ENCODE assay signal across 8 cellular contexts in genomic region chr1:25695066-25695990, GRCh38.
DNase-seq lines count a peak whose midpoint lies in the region; ATAC-seq and TF ChIP-seq lines count a peak whose summit lies in the region.

No MANE protein-coding gene starts in this region.

- H3K4me1 Mint-ChIP-seq in Calu3 (ENCODE audit: low read depth, unreplicated experiment), result no peaks in the 10 kb centered on the region
- H3K4me1 Mint-ChIP-seq in naive thymus-derived CD4-positive, alpha-beta T cell, result peaks cover 29 to 88% (median 71%) of the 10 kb centered on the region in 7 donors
- H3K4me1 Mint-ChIP-seq in T-helper 2 cell treated with Interferon-gamma antibody and Interleukin-4, amounts not matched to agents 5 μg/mL and 100 μg/mL, for 36 hours (ENCODE audit: low read depth), result peaks cover 18% of the 10 kb centered on the region

- H3K4me3 ChIP-seq in naive thymus-derived CD4-positive, alpha-beta T cell (ENCODE audit: low read length), result no peak overlapping the region

- no peaks in the 10 kb centered on the region for H3K36me3 Mint-ChIP-seq in Calu3 (ENCODE audit: insufficient read depth, unreplicated experiment)
- H3K36me3 Mint-ChIP-seq in naive thymus-derived CD4-positive, alpha-beta T cell, result peaks cover 0 to 16% (median 5%) of the 10 kb centered on the region in 5 donors
- H3K36me3 Mint-ChIP-seq in T-helper 2 cell treated with Interferon-gamma antibody and Interleukin-4, amounts not matched to agents 5 μg/mL and 100 μg/mL, for 36 hours (ENCODE audit: low read depth), result no peaks in the 10 kb centered on the region

- peaks cover 0 to 21% (median 0%) of the 10 kb centered on the region in 3 experiments for H3K36me3 ChIP-seq in naive thymus-derived CD4-positive, alpha-beta T cell (ENCODE audit: control insufficient read depth in 2 of 3, insufficient read depth in 3 of 3, low read length in 3 of 3)

- no TSS peak for BruUV-seq in Calu3 (replicated peaks; lab: Mats Ljungman, UMichigan)

- POLR2A ChIA-PET in naive thymus-derived CD4-positive, alpha-beta T cell (lab: Charles Lee), result interaction anchor here (0.6 to 2.9 kb wide), 3 partner anchors 11 to 68 kb away, joined by 3 to 10 read pairs (median 3); no protein-coding TSS in a partner anchor

- no peaks in the 10 kb centered on the region for H3K9me3 Mint-ChIP-seq in Calu3 (ENCODE audit: low read depth, unreplicated experiment)
- peaks cover 0 to 2% (median 0%) of the 10 kb centered on the region in 11 donors for H3K9me3 Mint-ChIP-seq in naive thymus-derived CD4-positive, alpha-beta T cell
- H3K9me3 Mint-ChIP-seq in T-helper 2 cell treated with Interferon-gamma antibody and Interleukin-4, amounts not matched to agents 5 μg/mL and 100 μg/mL, for 36 hours, result no peaks in the 10 kb centered on the region

- TF ChIP-seq CTCF in Calu3 (IDR thresholded peaks at IDR 0.05; ENCODE audit: unreplicated experiment), result no peak

- peaks cover 0 to 62% of the 10 kb centered on the region in 2 donors for H3K4me1 ChIP-seq in naive thymus-derived CD4-positive, alpha-beta T cell (ENCODE audit: control insufficient read depth in 2 of 2, insufficient read depth in 2 of 2, low read length in 2 of 2)

- H3K27me3 ChIP-seq in naive thymus-derived CD4-positive, alpha-beta T cell (ENCODE audit: control insufficient read depth in 2 of 2, insufficient read depth in 2 of 2, low read length in 2 of 2), result no peaks in the 10 kb centered on the region

- H3K9me3 ChIP-seq in naive thymus-derived CD4-positive, alpha-beta T cell (ENCODE audit: control insufficient read depth in 2 of 3, low read length in 3 of 3), result no peaks in the 10 kb centered on the region

- H3K27ac ChIP-seq in naive thymus-derived CD4-positive, alpha-beta T cell (ENCODE audit: low read depth, low read length), result no peak overlapping the region

- H3K27ac Mint-ChIP-seq in Calu3 (ENCODE audit: unreplicated experiment), result no peak overlapping the region
- H3K27ac Mint-ChIP-seq in naive thymus-derived CD4-positive, alpha-beta T cell, result peak overlapping the region in 8 of 9 donors; percentile 65 to 89 (median 74)
- no peak overlapping the region for H3K27ac Mint-ChIP-seq in T-helper 2 cell treated with Interferon-gamma antibody and Interleukin-4, amounts not matched to agents 5 μg/mL and 100 μg/mL, for 36 hours

- CTCF ChIA-PET in Calu3 (lab: Charles Lee), result interaction anchor here (0.6 to 0.9 kb wide), 2 partner anchors 19 to 113 kb away, joined by 3 read pairs; no protein-coding TSS in a partner anchor
- CTCF ChIA-PET in naive thymus-derived CD4-positive, alpha-beta T cell (lab: Charles Lee), result interaction anchor here (0.9 to 1.3 kb wide), 3 partner anchors 53 to 80 kb away, joined by 3 to 4 read pairs (median 3); no protein-coding TSS in a partner anchor

- peak; percentile 80 for ATAC-seq in esophagus mucosa
- ATAC-seq in naive thymus-derived CD4-positive, alpha-beta T cell, result no peak
- ATAC-seq in GM21528 (IDR thresholded peaks at IDR 0.05; ENCODE audit: low FRiP score, unreplicated experiment), result no peak
- no peak for ATAC-seq in GM21381 (IDR thresholded peaks at IDR 0.05; ENCODE audit: unreplicated experiment)

- H3K4me3 Mint-ChIP-seq in Calu3 (ENCODE audit: low read depth, unreplicated experiment), result no peak overlapping the region
- peak overlapping the region in 9 of 10 donors; percentile 1 to 73 (median 24) for H3K4me3 Mint-ChIP-seq in naive thymus-derived CD4-positive, alpha-beta T cell
- H3K4me3 Mint-ChIP-seq in T-helper 2 cell treated with Interferon-gamma antibody and Interleukin-4, amounts not matched to agents 5 μg/mL and 100 μg/mL, for 36 hours, result no peak overlapping the region

- peaks cover 49% of the 10 kb centered on the region for H3K27me3 Mint-ChIP-seq in Calu3 (ENCODE audit: unreplicated experiment)
- H3K27me3 Mint-ChIP-seq in naive thymus-derived CD4-positive, alpha-beta T cell, result peaks cover 0 to 53% (median 0%) of the 10 kb centered on the region in 5 donors
- peaks cover 46% of the 10 kb centered on the region for H3K27me3 Mint-ChIP-seq in T-helper 2 cell treated with Interferon-gamma antibody and Interleukin-4, amounts not matched to agents 5 μg/mL and 100 μg/mL, for 36 hours (ENCODE audit: low read depth)

- intact Hi-C loops in Calu3 (cut with micrococcal nuclease; ENCODE audit: unreplicated experiment), result no loop called here
- intact Hi-C loops in naive thymus-derived CD4-positive, alpha-beta T cell (cut with micrococcal nuclease), result no loop called here

- peak; percentile 14 for DNase-seq in Calu3
- DNase-seq in NCI-H226, result peak; percentile 96
- no peak for DNase-seq in naive thymus-derived CD4-positive, alpha-beta T cell
- DNase-seq in NCI-H446 (lab: John Stamatoyannopoulos, UW), result no peak
- DNase-seq in T-helper 2 cell treated with Interferon-gamma antibody and Interleukin-4, amounts not matched to agents 5 μg/mL and 100 μg/mL, for 36 hours (ENCODE audit: low spot score), result no peak

Comparison
In these comparisons a context has a peak if more than half of its experiments do, and no peak if none do; other contexts are left out.
1. DNase-seq: peak in Calu3 (single experiment) and NCI-H226 (single experiment); none in naive thymus-derived CD4-positive, alpha-beta T cell (0 of 9), NCI-H446 (0 of 2) and T-helper 2 cell treated with Interferon-gamma antibody and Interleukin-4, amounts not matched to agents 5 μg/mL and 100 μg/mL, for 36 hours (single experiment).
2. H3K27ac Mint-ChIP-seq: peak in naive thymus-derived CD4-positive, alpha-beta T cell (8 of 9); none in Calu3 (single experiment) and T-helper 2 cell treated with Interferon-gamma antibody and Interleukin-4, amounts not matched to agents 5 μg/mL and 100 μg/mL, for 36 hours (single experiment).
3. H3K4me3 Mint-ChIP-seq: peak in naive thymus-derived CD4-positive, alpha-beta T cell (9 of 10); none in Calu3 (single experiment) and T-helper 2 cell treated with Interferon-gamma antibody and Interleukin-4, amounts not matched to agents 5 μg/mL and 100 μg/mL, for 36 hours (single experiment).